In genomic region chr3:47606171-47606570, GRCh38 we compare ENCODE assay signal across 20 cellular contexts.
"Had no signal": no experiment of that assay in that cellular context is flagged by ENCODE, and none has a peak within 500 bp of the region (broad histone marks: within the 10 kb centered on the region; RNA-seq: fewer than 3 reads in every experiment).

No MANE protein-coding gene starts in this region.

- ATAC-seq: activated CD8-positive, alpha-beta T cell treated with anti-CD3 and anti-CD28 coated beads, Interleukin-2, amount 10 ng/mL, durations not matched to agents 7 days and 5 days; activated naive CD4-positive, alpha-beta T cell treated with anti-CD3 and anti-CD28 coated beads, Interleukin-2, amount 50 U/mL, for 72 hours; body of pancreas; naive thymus-derived CD8-positive, alpha-beta T cell; right cardiac atrium had no signal

- DNase-seq: activated CD4-positive, alpha-beta T cell treated with anti-CD3 and anti-CD28 coated beads, Interleukin-2, amount 50 U/mL, for 1 hour; activated CD4-positive, CD25-positive, alpha-beta regulatory T cell treated with anti-CD3 and anti-CD28 coated beads, Interleukin-2, amount 50 U/mL, for 72 hours; activated CD8-positive, alpha-beta T cell treated with anti-CD3 and anti-CD28 coated beads, Interleukin-2, amount 10 ng/mL, durations not matched to agents 7 days and 5 days; activated gamma-delta T cell; amygdala; body of pancreas; glutamatergic neuron; left ventricle myocardium inferior; naive thymus-derived CD8-positive, alpha-beta T cell; ovary; right cardiac atrium; stimulated activated CD4-positive, alpha-beta T cell treated with anti-CD3 and anti-CD28 coated beads, Interleukin-1b, Interleukin-23, amount 100 ng/mL, for 48 hours; stomach; T-helper 1 cell; testis; upper lobe of left lung; WERI-Rb-1 had no signal

- H3K4me3 Mint-ChIP-seq: activated CD8-positive, alpha-beta T cell treated with anti-CD3 and anti-CD28 coated beads, Interleukin-2, amount 10 ng/mL, durations not matched to agents 7 days and 5 days; activated T-helper 1 cell treated with anti-CD3 and anti-CD28 coated beads, Interleukin-12 subunit alpha, Interleukin-12 subunit beta, Interleukin-2, Interleukin-4 antibody, amounts not matched to agents 30 ng/mL and 10 ng/mL and 1 ng/mL, durations not matched to agents 14 hours and 24 hours and 36 hours; mesothelial cell of epicardium; naive thymus-derived CD8-positive, alpha-beta T cell had no signal

- H3K27ac Mint-ChIP-seq: activated CD8-positive, alpha-beta T cell treated with anti-CD3 and anti-CD28 coated beads, Interleukin-2, amount 10 ng/mL, durations not matched to agents 7 days and 5 days; activated T-helper 1 cell treated with anti-CD3 and anti-CD28 coated beads, Interleukin-12 subunit alpha, Interleukin-12 subunit beta, Interleukin-2, Interleukin-4 antibody, amounts not matched to agents 30 ng/mL and 10 ng/mL and 1 ng/mL, durations not matched to agents 14 hours and 24 hours and 36 hours; mesothelial cell of epicardium had no signal

- H3K27me3 Mint-ChIP-seq: naive thymus-derived CD8-positive, alpha-beta T cell had no signal

- H3K9me3 Mint-ChIP-seq: activated naive CD4-positive, alpha-beta T cell treated with anti-CD3 and anti-CD28 coated beads, Interleukin-2, amount 50 U/mL, for 72 hours; activated T-helper 1 cell treated with anti-CD3 and anti-CD28 coated beads, Interleukin-12 subunit alpha, Interleukin-12 subunit beta, Interleukin-2, Interleukin-4 antibody, amounts not matched to agents 30 ng/mL and 10 ng/mL and 1 ng/mL, durations not matched to agents 14 hours and 24 hours and 36 hours; mesothelial cell of epicardium; naive thymus-derived CD8-positive, alpha-beta T cell had no signal
